ENCODE assay signal across 12 cellular contexts in genomic region chr5:149776376-149777305, GRCh38. TPM values are rescaled to one million over a fixed set of nuclear protein-coding genes. Genes with fewer than 3 reads are reported as not detected.
DNase-seq lines count a peak whose midpoint lies in the region; ATAC-seq, FAIRE-seq and TF ChIP-seq lines count a peak whose summit lies in the region.
"Had no signal": no experiment of that assay in that cellular context is flagged by ENCODE, and none has a peak within 500 bp of the region (broad histone marks: within the 10 kb centered on the region; RNA-seq: fewer than 3 reads in every experiment).

No MANE protein-coding gene starts in this region.

- H3K4me3 ChIP-seq in MM.1S (ENCODE audit: low read length) (no peak overlapping the region), H1 (ENCODE audit: extremely low read depth in 1 of 4, insufficient read depth in 2 of 4, low read depth in 3 of 4, low read length in 4 of 4) (no peak overlapping the region), tibial artery (no peak overlapping the region)
- H3K4me3 ChIP-seq: GM23248 had no signal

- H2BK12ac ChIP-seq in H1 (ENCODE audit: low read depth, low read length): no peak overlapping the region

- H2AFZ ChIP-seq in MM.1S (ENCODE audit: low read length): no peak overlapping the region
- no peak overlapping the region for H2AFZ ChIP-seq in H1 (ENCODE audit: low read length)
- H2AFZ ChIP-seq: GM23248 had no signal

- H3K79me2 ChIP-seq in MM.1S (ENCODE audit: low read length): peaks cover 90% of the 10 kb centered on the region
- H3K79me2 ChIP-seq in H1 (ENCODE audit: control insufficient read depth in 1 of 2, insufficient read depth in 2 of 2, low read length in 2 of 2): peaks cover 0 to 52% of the 10 kb centered on the region in 2 experiments; a peak in 2 of 4 replicates

- CTCF ChIA-PET in H1 (lab: Charles Lee; ENCODE audit: partially characterized antibody): interaction anchor here (0.6 to 7.1 kb wide), 50 partner anchors 8 to 411 kb away, joined by 3 to 70 read pairs (median 6); partner anchors contain the start of gene PPARGC1B

- H3K9me3 ChIP-seq in MM.1S (replicated peaks; ENCODE audit: insufficient read depth, low read length): no peaks in the 10 kb centered on the region
- H3K9me3 ChIP-seq in H1 (ENCODE audit: insufficient read depth in 2 of 2, low read depth in 1 of 2, low read length in 1 of 2): peaks cover 0 to 7% of the 10 kb centered on the region in 2 experiments; a peak in 2 of 4 replicates
- H3K9me3 ChIP-seq in tibial artery: peaks cover 0 to 8% (median 0%) of the 10 kb centered on the region in 3 donors

- H3K27ac ChIP-seq in MM.1S (ENCODE audit: low read length) (peak overlapping the region; percentile 71), H1 (ENCODE audit: low read depth, low read length) (no peak overlapping the region), tibial artery (peak overlapping the region in 1 of 2 donors; percentile 36)
- H3K27ac ChIP-seq: GM23248 had no signal

- H3K9me2 ChIP-seq in MM.1S (replicated peaks; ENCODE audit: insufficient read depth, low read length): no peaks in the 10 kb centered on the region

- H3K4me2 ChIP-seq in MM.1S (ENCODE audit: low read depth, low read length) (peak overlapping the region; percentile 68), H1 (ENCODE audit: insufficient read depth in 1 of 2, low read depth in 2 of 2, low read length in 2 of 2) (0 out of 4 replicates have a peak overlapping the region, but pooled peaks have one; percentile 10 to 25)

- H2BK15ac ChIP-seq in H1 (ENCODE audit: low read length): no peak overlapping the region

- DNase-seq in GM12891 (ENCODE audit: insufficient read length, low spot score) (no peak), MM.1S (peak; percentile 74), H1 (ENCODE audit: low read depth in 1 of 2, low spot score in 2 of 2) (no peak), posterior vena cava (ENCODE audit: low spot score) (peak; percentile 43), tibial artery (no peak), GM19238 (ENCODE audit: insufficient read length, low spot score) (no peak)
- no peak for DNase-seq in central memory CD4-positive, alpha-beta T cell
- DNase-seq: DMS79, GM23248, NCI-H774 had no signal

- intact Hi-C loops in posterior vena cava (cut with DNase I) (no loop called here), tibial artery (cut with DNase I; ENCODE audit: low total_unique reads) (no loop called here)

- 92% methylated on average over 9 of the region's 9 CpGs; no CpG with 5 or more reads in 1 of the 2 experiments for WGBS in H1 (ENCODE audit: extremely low coverage in 1 of 2, insufficient coverage in 1 of 2, insufficient read length in 1 of 2, insufficient replicate concordance in 2 of 2, low coverage in 1 of 2, low lambda C conversion rate in 2 of 2, missing lambda C conversion rate in 1 of 2), 2 experiments

- no peak overlapping the region for H3K4ac ChIP-seq in H1 (replicated peaks; ENCODE audit: insufficient read length, low read depth, low read length)

- peaks cover 39% of the 10 kb centered on the region for H3K79me1 ChIP-seq in H1 (ENCODE audit: low read depth, low read length)

- no peak overlapping the region for H4K91ac ChIP-seq in H1 (replicated peaks; ENCODE audit: insufficient read length, low read length)

- H4K20me1 ChIP-seq in MM.1S (ENCODE audit: insufficient read depth, low read length) (no peaks in the 10 kb centered on the region), H1 (replicated peaks in 1 of 2; ENCODE audit: control insufficient read depth in 1 of 2, insufficient read depth in 2 of 2, low read length in 2 of 2) (peaks cover 8 to 9% of the 10 kb centered on the region in 2 experiments)

- H3K56ac ChIP-seq in H1 (replicated peaks; ENCODE audit: insufficient read length, low read depth, low read length): peak overlapping the region; percentile 10

- H3K36me3 ChIP-seq in MM.1S (replicated peaks; ENCODE audit: insufficient read depth, low read length) (no peaks in the 10 kb centered on the region), H1 (ENCODE audit: control insufficient read depth in 2 of 4, insufficient read depth in 4 of 4, low read length in 3 of 4) (no peaks in the 10 kb centered on the region), tibial artery (peaks cover 0 to 4% (median 0%) of the 10 kb centered on the region in 3 donors)

- H3K27me3 ChIP-seq in MM.1S (replicated peaks; ENCODE audit: insufficient read depth, low read length) (no peaks in the 10 kb centered on the region), H1 (replicated peaks in 1 of 4; ENCODE audit: control insufficient read depth in 3 of 4, extremely low read depth in 1 of 4, insufficient read depth in 3 of 4, low read length in 3 of 4) (no peaks in the 10 kb centered on the region), tibial artery (no peaks in the 10 kb centered on the region)

- H4K8ac ChIP-seq in H1 (ENCODE audit: extremely low read depth, insufficient read depth, low read length): no peak overlapping the region; the same call in 1 of the 2 replicates

- H3K4me1 ChIP-seq in MM.1S (ENCODE audit: low read length): peaks cover 56% of the 10 kb centered on the region
- H3K4me1 ChIP-seq in H1 (replicated peaks in 1 of 4; ENCODE audit: control insufficient read depth in 3 of 4, insufficient read depth in 4 of 4, low read length in 3 of 4): peaks cover 3 to 28% (median 17%) of the 10 kb centered on the region in 4 experiments
- peaks cover 0 to 24% (median 6%) of the 10 kb centered on the region in 4 donors for H3K4me1 ChIP-seq in tibial artery

- TF ChIP-seq RAD21 in H1 (IDR thresholded peaks at IDR 0.05 in 1 of 2, conservative IDR thresholded peaks at IDR 0.05 in 1 of 2; ENCODE audit: low read depth in 2 of 2, low read length in 2 of 2): no peak

- H3K23me2 ChIP-seq in H1 (ENCODE audit: low read depth, low read length): no peaks in the 10 kb centered on the region

- no peak overlapping the region for H4K5ac ChIP-seq in H1 (ENCODE audit: insufficient read length, low read depth, low read length)

- H3K23ac ChIP-seq in H1 (ENCODE audit: insufficient read length): no peak overlapping the region

- FAIRE-seq in GM12891 (lab: Jason Lieb, UNC): peak; percentile 87
- no peak for FAIRE-seq in H1 (lab: Jason Lieb, UNC)
- FAIRE-seq: colon had no signal

- no peak overlapping the region for H2BK5ac ChIP-seq in H1 (ENCODE audit: low read depth, low read length)

- TF ChIP-seq POLR2A in GM12891 (IDR thresholded peaks at IDR 0.05; ENCODE audit: low read depth, low read length) (no peak), H1 (IDR thresholded peaks at IDR 0.05; ENCODE audit: control extremely low read depth in 1 of 2, low read depth in 2 of 2, low read length in 2 of 2) (no peak)

- no peak overlapping the region for H3K18ac ChIP-seq in H1 (ENCODE audit: extremely low read depth, low read length)

- TF ChIP-seq EP300 in H1 (IDR thresholded peaks at IDR 0.05; ENCODE audit: borderline replicate concordance in 1 of 2, low read depth in 2 of 2, low read length in 2 of 2): no peak

- H2AK5ac ChIP-seq in H1 (ENCODE audit: low read depth, low read length): no peak overlapping the region

- no peak overlapping the region for H2BK120ac ChIP-seq in H1 (replicated peaks; ENCODE audit: low read depth, low read length)

- POLR2A ChIA-PET in H1 (lab: Charles Lee; ENCODE audit: partially characterized antibody): interaction anchor here (0.6 to 1.3 kb wide), 6 partner anchors 17 to 1920 kb away, joined by 3 to 4 read pairs (median 3); no protein-coding TSS in a partner anchor

- H2BK20ac ChIP-seq in H1 (ENCODE audit: low read length): 0 out of 2 replicates have a peak overlapping the region, but pooled peaks have one; percentile 13

- H3K14ac ChIP-seq in H1 (ENCODE audit: insufficient read length): no peak overlapping the region

- H3F3A ChIP-seq in MM.1S (ENCODE audit: insufficient read depth, low read length): peaks cover 44% of the 10 kb centered on the region

- TF ChIP-seq CTCF in MM.1S (IDR thresholded peaks at IDR 0.05; ENCODE audit: low read length) (no peak), H1 (IDR thresholded peaks at IDR 0.05; ENCODE audit: control extremely low read depth in 1 of 3, insufficient read depth in 1 of 3, low read depth in 1 of 3, low read length in 3 of 3) (no peak), tibial artery (IDR thresholded peaks at IDR 0.05) (no peak)

- H3K9ac ChIP-seq in MM.1S (ENCODE audit: low read length) (peak overlapping the region; percentile 24; the same call in 1 of the 2 replicates), H1 (replicated peaks in 1 of 4; ENCODE audit: extremely low read depth in 1 of 4, low read depth in 3 of 4, low read length in 3 of 4) (no peak overlapping the region)
- H3K9ac ChIP-seq: GM23248 had no signal

- ATAC-seq in HG03571 (IDR thresholded peaks at IDR 0.05; ENCODE audit: unreplicated experiment): no peak

TF ChIP-seq in GM12891, 5 proteins besides CTCF, POLR2A, EP300 and RAD21:
- TF ChIP-seq TAF1 (IDR thresholded peaks at IDR 0.05; ENCODE audit: low read depth, low read length) (no peak), POU2F2 (IDR thresholded peaks at IDR 0.05; ENCODE audit: low read depth, low read length) (no peak), SPI1 (IDR thresholded peaks at IDR 0.05; ENCODE audit: low read depth, low read length) (no peak), POLR2AphosphoS5 (IDR thresholded peaks at IDR 0.05; ENCODE audit: low read depth, low read length) (no peak), PAX5 (IDR thresholded peaks at IDR 0.05; ENCODE audit: insufficient read depth, low read length, severe bottlenecking) (no peak)
TF ChIP-seq in GM12891: peak in this region for 0.

TF ChIP-seq in H1, 55 proteins besides CTCF, POLR2A, EP300 and RAD21:
- no peak for TF ChIP-seq SP2 (IDR thresholded peaks at IDR 0.05; ENCODE audit: low read length)
- no peak for TF ChIP-seq JUN (IDR thresholded peaks at IDR 0.05; ENCODE audit: low read depth, low read length)
- TF ChIP-seq MAFK (IDR thresholded peaks at IDR 0.05; ENCODE audit: low read depth, low read length): no peak
- TF ChIP-seq KDM1A (IDR thresholded peaks at IDR 0.05; ENCODE audit: borderline replicate concordance, low read length): peak; percentile 15; the same call in 1 of the 2 replicates

RNA-seq across cellular contexts. Expression of gene PPARGC1B, which starts 46.5 kb away (rescaled TPM):
- 3.9 TPM for polyA plus RNA-seq in GM12891 (2012; ENCODE audit: low read depth, missing spikeins)
- total RNA-seq in H1 (2021; fragmentation: NEBNext Ultra II Directional; extraction: Animal tissue kit (Norgen Biotek cat#: 25700)): 11.4 and 11.5 TPM in 2 replicates
- polyA plus RNA-seq in H1 (2011; rRNA removed): 1.7 and 2.5 TPM in 2 replicates
- 1.8 TPM for polyA plus RNA-seq in H1 (2011; cell fraction: cytosol; rRNA removed)
- 6.4 TPM for polyA plus RNA-seq in H1 (2011; cell fraction: nucleus; rRNA removed)
- 3.8 to 5.2 TPM (median 4.8 TPM) in 4 replicates for polyA plus RNA-seq in H1 (2012, experiment 1 of 2)
- polyA plus RNA-seq in H1 (2012, experiment 2 of 2): 1.3 TPM
- polyA plus RNA-seq in H1 (2013, experiment 1 of 2): 6.2 TPM
- polyA plus RNA-seq in H1 (2013, experiment 2 of 2): 3.9 TPM
- polyA minus RNA-seq in H1 (2011; rRNA and poly(A)+ RNA removed): 6.3 and 7.6 TPM in 2 replicates
- 5.9 TPM for polyA minus RNA-seq in H1 (2011; cell fraction: cytosol; rRNA and poly(A)+ RNA removed)
- 10.0 TPM for polyA minus RNA-seq in H1 (2011; cell fraction: nucleus; rRNA and poly(A)+ RNA removed)
- 1 to 10 TPM; 7.2 to 8.7 TPM for total RNA-seq in posterior vena cava

Comparison
In these comparisons a context has a peak if more than half of its experiments do, and no peak if none do; other contexts are left out.
1. DNase-seq: peak in MM.1S (single experiment) and posterior vena cava (single experiment); none in GM12891 (single experiment), H1 (0 of 2), central memory CD4-positive, alpha-beta T cell (single experiment), tibial artery (0 of 2) and GM19238 (single experiment).